Comparison of ENCODE assay signal across 9 cellular contexts in the genomic region with DNA sequence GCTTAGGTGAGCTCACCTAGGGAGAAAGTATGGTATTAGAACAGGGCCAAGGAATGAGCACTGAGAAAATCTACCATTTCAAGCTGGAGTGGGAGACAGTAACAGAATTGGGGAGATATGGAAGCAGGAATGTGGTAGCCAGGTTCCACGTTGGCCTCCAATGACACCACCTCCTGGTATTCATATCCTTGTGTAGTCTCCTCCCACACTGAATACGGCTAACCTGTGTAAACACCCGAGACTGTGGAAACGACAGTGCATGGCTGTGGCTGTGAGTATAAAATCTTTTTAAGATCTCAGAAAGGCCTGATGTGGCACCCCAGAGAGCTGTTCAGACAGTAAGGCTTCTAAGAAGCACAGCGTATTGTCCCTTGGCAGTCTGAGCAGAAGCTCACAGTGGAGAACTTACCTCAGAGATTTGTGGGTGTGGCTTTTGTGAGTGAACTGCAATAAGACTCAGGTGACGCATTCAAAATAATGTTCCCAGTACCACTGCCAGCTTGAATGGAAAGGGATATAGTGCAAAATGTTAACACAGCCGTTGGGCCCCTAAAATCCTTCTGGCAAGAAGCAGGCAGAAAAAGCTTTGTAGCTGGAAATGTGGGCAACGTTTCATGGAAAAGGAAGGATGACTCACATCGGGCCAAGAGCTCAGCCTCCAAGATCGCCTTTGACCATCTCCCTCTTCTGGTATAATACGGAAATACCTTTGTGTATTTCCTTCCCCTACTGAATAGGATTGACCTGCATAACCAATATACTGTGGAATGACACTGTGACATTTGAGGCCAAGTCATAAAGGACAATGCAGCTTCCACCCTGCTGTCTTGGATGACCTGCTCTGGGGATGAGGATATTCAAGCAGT. TPM values are rescaled to one million over a fixed set of nuclear protein-coding genes. Genes with fewer than 3 reads are reported as not detected.
DNase-seq lines count a peak whose midpoint lies in the region; ATAC-seq and TF ChIP-seq lines count a peak whose summit lies in the region.
"Had no signal": no experiment of that assay in that cellular context is flagged by ENCODE, and none has a peak within 500 bp of the region (broad histone marks: within the 10 kb centered on the region; RNA-seq: fewer than 3 reads in every experiment).

No MANE protein-coding gene starts in this region.

- H3K9me3 ChIP-seq in breast epithelium, result no peaks in the 10 kb centered on the region

- H4K8ac ChIP-seq in mesendoderm (ENCODE audit: low read depth, low read length), result no peak overlapping the region

- no peak for TF ChIP-seq POLR2A in breast epithelium (IDR thresholded peaks at IDR 0.05)

- H3K56ac ChIP-seq in mesendoderm (ENCODE audit: low read length), result no peak overlapping the region

- no peak overlapping the region for H2AK5ac ChIP-seq in mesendoderm (ENCODE audit: low read length)

- H4K5ac ChIP-seq in mesendoderm (ENCODE audit: low read length), result no peak overlapping the region

- no peak overlapping the region for H2BK15ac ChIP-seq in mesendoderm (replicated peaks; ENCODE audit: low read depth)

- no peaks in the 10 kb centered on the region for H3K79me1 ChIP-seq in mesendoderm (ENCODE audit: low read length)

- H3K79me2 ChIP-seq in mesendoderm (ENCODE audit: control insufficient read depth, insufficient read depth, low read length), result no peaks in the 10 kb centered on the region

- intact Hi-C loops in breast epithelium (cut with DNase I; ENCODE audit: low total_unique reads), result no loop called here

- H3K4me3 ChIP-seq in breast epithelium (no peak overlapping the region), mesendoderm (ENCODE audit: low read length) (no peak overlapping the region)

- peak; percentile 39; the same call in 1 of the 2 replicates for TF ChIP-seq CTCF in LNCAP (IDR thresholded peaks at IDR 0.05)
- TF ChIP-seq CTCF in breast epithelium (IDR thresholded peaks at IDR 0.05), result no peak

- no peak overlapping the region for H2BK5ac ChIP-seq in mesendoderm (ENCODE audit: low read length)

- no peak overlapping the region for H3K9ac ChIP-seq in mesendoderm (ENCODE audit: low read length)

- H3K23ac ChIP-seq in mesendoderm (ENCODE audit: low read length), result no peak overlapping the region

- no peak overlapping the region for H3K18ac ChIP-seq in mesendoderm (ENCODE audit: low read length)

- WGBS in mesendoderm (ENCODE audit: extremely low coverage, insufficient coverage, low lambda C conversion rate), result no CpG with 5 or more reads among the region's 11 CpGs

- H3K4ac ChIP-seq in mesendoderm (ENCODE audit: low read depth, low read length), result no peak overlapping the region

- H3K27me3 ChIP-seq in breast epithelium (no peaks in the 10 kb centered on the region), mesendoderm (ENCODE audit: insufficient read depth, low read length, poor library complexity) (no peaks in the 10 kb centered on the region)

- H3K27ac ChIP-seq in breast epithelium, result peak overlapping the region; percentile 36 to 65
- H3K27ac ChIP-seq in mesendoderm (ENCODE audit: low read depth, low read length), result no peak overlapping the region

- ATAC-seq in GM21528 (IDR thresholded peaks at IDR 0.05; ENCODE audit: low FRiP score, unreplicated experiment), result no peak

- no peak overlapping the region for H3K4me2 ChIP-seq in mesendoderm (ENCODE audit: low read length)

- peak; percentile 72 for DNase-seq in AG20443 (ENCODE audit: low spot score)
- DNase-seq in breast epithelium (ENCODE audit: low spot score in 2 of 2), result no peak
- peak; percentile 75 for DNase-seq in mesendoderm
- DNase-seq in inferior parietal cortex (ENCODE audit: extremely low spot score), result no peak
- DNase-seq in NCI-H1092 treated with DMSO at 0.1 percent for 48 hours (lab: John Stamatoyannopoulos, UW), result no peak
- DNase-seq in activated naive CD4-positive, alpha-beta T cell treated with Interleukin-2 at 50 U/mL for 16 hours, result no peak
- DNase-seq: kidney had no signal

- H3K36me3 ChIP-seq in breast epithelium (no peaks in the 10 kb centered on the region), mesendoderm (ENCODE audit: control insufficient read depth, insufficient read depth, low read length) (no peaks in the 10 kb centered on the region)

- no peak overlapping the region for H2BK120ac ChIP-seq in mesendoderm (ENCODE audit: low read depth, low read length)

- H3K4me1 ChIP-seq in breast epithelium (no peaks in the 10 kb centered on the region), mesendoderm (ENCODE audit: control insufficient read depth, low read depth, low read length) (no peaks in the 10 kb centered on the region)

RNA-seq across cellular contexts. Expression of a gene that starts 14.4 kb away (rescaled TPM):
- 10 to 100 TPM in 1 of 3 donors, 1 to 10 TPM in 1, under 1 TPM in 1; 0.16 to 11.7 (median 6.9) TPM for total RNA-seq in breast epithelium
- polyA plus RNA-seq in mesendoderm (2013, experiment 1 of 2), result 0.31 TPM
- 0.50 TPM for polyA plus RNA-seq in mesendoderm (2013, experiment 2 of 2)

RNA-seq across cellular contexts. Expression of a gene that starts 38.2 kb away (rescaled TPM):
- total RNA-seq in breast epithelium, result 1 to 10 TPM in 2 of 3 donors, not detected in 1; 4.5 to 8.8 TPM
- polyA plus RNA-seq in mesendoderm (2013, experiment 1 of 2), result not detected
- polyA plus RNA-seq in mesendoderm (2013, experiment 2 of 2), result not detected

Comparison
In these comparisons a context has a peak if more than half of its experiments do, and no peak if none do; other contexts are left out.
1. DNase-seq: peak in AG20443 (single experiment) and mesendoderm (single experiment); none in breast epithelium (0 of 2), inferior parietal cortex (single experiment), NCI-H1092 treated with DMSO at 0.1 percent for 48 hours (single experiment) and activated naive CD4-positive, alpha-beta T cell treated with Interleukin-2 at 50 U/mL for 16 hours (single experiment).